15 cellular contexts compared by ENCODE assay signal in genomic region chr6:44086931-44087574, GRCh38. TPM values are rescaled to one million over a fixed set of nuclear protein-coding genes. Genes with fewer than 3 reads are reported as not detected.
A peak's percentile ranks its signal among the peaks of the same experiment; 100 is the strongest.
DNase-seq lines count a peak whose midpoint lies in the region; ATAC-seq and TF ChIP-seq lines count a peak whose summit lies in the region.
"Had no signal": no experiment of that assay in that cellular context is flagged by ENCODE, and none has a peak within 500 bp of the region (broad histone marks: within the 10 kb centered on the region; RNA-seq: fewer than 3 reads in every experiment).

No MANE protein-coding gene starts in this region.

- no peak overlapping the region for H3K4me3 Mint-ChIP-seq in brain
- H3K4me3 Mint-ChIP-seq in activated CD4-positive, alpha-beta T cell treated with anti-CD3 and anti-CD28 coated beads, Interleukin-2, amount 10 ng/mL, durations not matched to agents 7 days and 5 days: no peak overlapping the region
- H3K4me3 Mint-ChIP-seq: activated T-cell treated with anti-CD3 and anti-CD28 coated beads, Interleukin-2, amount 50 U/mL, for 72 hours; CD14-positive monocyte; IgD-negative memory B cell had no signal

- H3K27me3 ChIP-seq in left lung (no peaks in the 10 kb centered on the region), aorta (ENCODE audit: control insufficient read depth in 1 of 2, insufficient read depth in 2 of 2, low read length in 1 of 2) (no peaks in the 10 kb centered on the region)
- H3K27me3 ChIP-seq: breast epithelium, SJSA1 had no signal

- peaks cover 41% of the 10 kb centered on the region for H3K4me1 Mint-ChIP-seq in brain
- H3K4me1 Mint-ChIP-seq in activated CD4-positive, alpha-beta T cell treated with anti-CD3 and anti-CD28 coated beads, Interleukin-2, amount 10 ng/mL, durations not matched to agents 7 days and 5 days: no peaks in the 10 kb centered on the region
- H3K4me1 Mint-ChIP-seq: CD14-positive monocyte, IgD-negative memory B cell had no signal

- H3K36me3 Mint-ChIP-seq in brain: peaks cover 23% of the 10 kb centered on the region
- no peaks in the 10 kb centered on the region for H3K36me3 Mint-ChIP-seq in activated CD4-positive, alpha-beta T cell treated with anti-CD3 and anti-CD28 coated beads, Interleukin-2, amount 10 ng/mL, durations not matched to agents 7 days and 5 days (ENCODE audit: low read depth)
- H3K36me3 Mint-ChIP-seq: IgD-negative memory B cell had no signal

- H3K9me3 Mint-ChIP-seq in brain: no peaks in the 10 kb centered on the region
- no peaks in the 10 kb centered on the region for H3K9me3 Mint-ChIP-seq in activated CD4-positive, alpha-beta T cell treated with anti-CD3 and anti-CD28 coated beads, Interleukin-2, amount 10 ng/mL, durations not matched to agents 7 days and 5 days
- H3K9me3 Mint-ChIP-seq: activated T-cell treated with anti-CD3 and anti-CD28 coated beads, Interleukin-2, amount 50 U/mL, for 72 hours; CD14-positive monocyte; IgD-negative memory B cell had no signal

- CTCF ChIA-PET in activated CD4-positive, alpha-beta T cell treated with anti-CD3 and anti-CD28 coated beads, Interleukin-2, amount 10 ng/mL, durations not matched to agents 7 days and 5 days (lab: Charles Lee): interaction anchor here (1.1 to 2.9 kb wide), 3 partner anchors 13 to 318 kb away, joined by 3 to 22 read pairs (median 4); no protein-coding TSS in a partner anchor

- no peak overlapping the region for H3K27ac ChIP-seq in left lung
- no peak overlapping the region for H3K27ac ChIP-seq in aorta (ENCODE audit: low read depth in 1 of 2, low read length in 2 of 2)
- H3K27ac ChIP-seq: SJSA1 had no signal

- H3K27me3 Mint-ChIP-seq in brain: no peaks in the 10 kb centered on the region
- no peaks in the 10 kb centered on the region for H3K27me3 Mint-ChIP-seq in activated CD4-positive, alpha-beta T cell treated with anti-CD3 and anti-CD28 coated beads, Interleukin-2, amount 10 ng/mL, durations not matched to agents 7 days and 5 days
- H3K27me3 Mint-ChIP-seq: IgD-negative memory B cell had no signal

- WGBS in aorta, 2 donors: 58 to 60% methylated on average over 9 of the region's 9 CpGs

- DNase-seq in Ammon's horn (ENCODE audit: low spot score) (peak; percentile 28), HT-29 (ENCODE audit: low spot score) (peak; percentile 26), left lung (no peak), aorta (no peak)
- no peak for DNase-seq in activated effector memory CD4-positive, alpha-beta T cell treated with Interleukin-2 at 50 U/mL for 16 hours
- DNase-seq in activated CD4-positive, alpha-beta T cell treated with anti-CD3 and anti-CD28 coated beads, Interleukin-2, amount 10 ng/mL, durations not matched to agents 7 days and 5 days: no peak
- DNase-seq: activated T-cell treated with anti-CD3 and anti-CD28 coated beads, Interleukin-2, amount 50 U/mL, for 72 hours; NCI-H2081 treated with DMSO at 0.1 percent for 48 hours had no signal

- H3K4me3 ChIP-seq in left lung: no peak overlapping the region
- no peak overlapping the region for H3K4me3 ChIP-seq in aorta (ENCODE audit: low read length in 2 of 2)
- H3K4me3 ChIP-seq: breast epithelium, SJSA1 had no signal

- H3K9me3 ChIP-seq in left lung (no peaks in the 10 kb centered on the region), aorta (ENCODE audit: control insufficient read depth, low read length) (no peaks in the 10 kb centered on the region)
- H3K9me3 ChIP-seq: breast epithelium, SJSA1 had no signal

- intact Hi-C loops in left lung (cut with DNase I) (no loop called here), aorta (cut with DNase I) (no loop called here)

- TF ChIP-seq CTCF in brain (conservative IDR thresholded peaks at IDR 0.05) (no peak), left lung (IDR thresholded peaks at IDR 0.05) (no peak)

- peak; percentile 65 for ATAC-seq in left lung
- no peak for ATAC-seq in HG02642 (IDR thresholded peaks at IDR 0.05; ENCODE audit: poor library complexity, unreplicated experiment)
- no peak for ATAC-seq in aorta (ENCODE audit: low FRiP score)
- ATAC-seq: activated CD4-positive, CD25-positive, alpha-beta regulatory T cell treated with anti-CD3 and anti-CD28 coated beads, Interleukin-2, amount 50 U/mL, for 24 hours; activated T-cell treated with anti-CD3 and anti-CD28 coated beads, Interleukin-2, amount 50 U/mL, for 72 hours had no signal

- peak overlapping the region in 4 of 5 experiments; percentile 51 to 81 (median 58) for H3K27ac Mint-ChIP-seq in brain
- no peak overlapping the region for H3K27ac Mint-ChIP-seq in activated CD4-positive, alpha-beta T cell treated with anti-CD3 and anti-CD28 coated beads, Interleukin-2, amount 10 ng/mL, durations not matched to agents 7 days and 5 days
- H3K27ac Mint-ChIP-seq: activated T-cell treated with anti-CD3 and anti-CD28 coated beads, Interleukin-2, amount 50 U/mL, for 72 hours; IgD-negative memory B cell had no signal

- H3K4me1 ChIP-seq in left lung: no peaks in the 10 kb centered on the region
- no peaks in the 10 kb centered on the region for H3K4me1 ChIP-seq in aorta (ENCODE audit: control insufficient read depth in 1 of 2, insufficient read depth in 2 of 2, low read length in 2 of 2)
- H3K4me1 ChIP-seq: breast epithelium had no signal

- H3K36me3 ChIP-seq in left lung: peaks cover 0 to 10% of the 10 kb centered on the region in 2 donors
- H3K36me3 ChIP-seq in aorta (ENCODE audit: control insufficient read depth in 1 of 2, insufficient read depth in 2 of 2, low read length in 1 of 2): no peaks in the 10 kb centered on the region
- H3K36me3 ChIP-seq: breast epithelium, SJSA1 had no signal

- POLR2A ChIA-PET in activated CD4-positive, alpha-beta T cell treated with anti-CD3 and anti-CD28 coated beads, Interleukin-2, amount 10 ng/mL, durations not matched to agents 7 days and 5 days (lab: Charles Lee): no interaction called here

RNA-seq across cellular contexts. Expression of gene MRPL14, which starts 40.2 kb away (rescaled TPM):
- 158 and 160 TPM in 2 replicates for total RNA-seq in HT-29 (2014; rRNA removed; shearing (Covaris generic))
- polyA plus RNA-seq in brain (ENCODE audit: insufficient read depth, low read depth, low replicate concordance) (72.7 TPM), aorta (10 to 100 TPM; 39.0 to 40.3 TPM)
- total RNA-seq in left lung (100 to 1,000 TPM in 1 of 2 donors, 10 to 100 TPM in 1; 85.5 to 100 TPM), aorta (10 to 100 TPM; 24.6 to 24.9 TPM)
- 10 to 100 TPM; 37.6 to 47.2 TPM for total RNA-seq in activated CD4-positive, alpha-beta T cell treated with anti-CD3 and anti-CD28 coated beads, Interleukin-2, amount 10 ng/mL, durations not matched to agents 7 days and 5 days

RNA-seq across cellular contexts. Expression of gene TMEM63B, which starts 40.3 kb away (rescaled TPM):
- 23.3 and 23.9 TPM in 2 replicates for total RNA-seq in HT-29 (2014; rRNA removed; shearing (Covaris generic))
- polyA plus RNA-seq in brain (ENCODE audit: insufficient read depth, low read depth, low replicate concordance) (48.2 TPM), aorta (10 to 100 TPM in 1 of 2 donors, 1 to 10 TPM in 1; 6.1 to 15.0 TPM)
- total RNA-seq in left lung (100 to 1,000 TPM in 1 of 2 donors, 10 to 100 TPM in 1; 79.9 to 186 TPM), aorta (10 to 100 TPM; 16.0 to 23.5 TPM)
- total RNA-seq in activated CD4-positive, alpha-beta T cell treated with anti-CD3 and anti-CD28 coated beads, Interleukin-2, amount 10 ng/mL, durations not matched to agents 7 days and 5 days: 10 to 100 TPM; 14.5 to 15.3 TPM

Comparison
In these comparisons a context has a peak if more than half of its experiments do, and no peak if none do; other contexts are left out.
1. DNase-seq: peak in Ammon's horn (single experiment) and HT-29 (single experiment); none in left lung (0 of 2), activated effector memory CD4-positive, alpha-beta T cell treated with Interleukin-2 at 50 U/mL for 16 hours (single experiment), aorta (0 of 2) and activated CD4-positive, alpha-beta T cell treated with anti-CD3 and anti-CD28 coated beads, Interleukin-2, amount 10 ng/mL, durations not matched to agents 7 days and 5 days (single experiment).